Comparison of ENCODE assay signal across 15 cellular contexts in genomic region chr3:150743508-150743907, GRCh38. TPM values are rescaled to one million over a fixed set of nuclear protein-coding genes. Genes with fewer than 3 reads are reported as not detected.
DNase-seq lines count a peak whose midpoint lies in the region; ATAC-seq, FAIRE-seq and TF ChIP-seq lines count a peak whose summit lies in the region.
"Had no signal": no experiment of that assay in that cellular context is flagged by ENCODE, and none has a peak within 500 bp of the region (broad histone marks: within the 10 kb centered on the region; RNA-seq: fewer than 3 reads in every experiment).

No MANE protein-coding gene starts in this region.

- peaks cover 16% of the 10 kb centered on the region for H3K4me1 ChIP-seq in parathyroid adenoma

- no peak for FAIRE-seq in bronchial epithelial cell (lab: Jason Lieb, UNC)
- FAIRE-seq: G401.6, small intestine had no signal

- H3K4me2 ChIP-seq in parathyroid adenoma (ENCODE audit: low read length), result no peak overlapping the region

- H3K4me3 Mint-ChIP-seq in WTC11, result no peak overlapping the region

- TF ChIP-seq CTCF in bronchial epithelial cell (IDR thresholded peaks at IDR 0.05; ENCODE audit: insufficient read depth, low read length, severe bottlenecking), result no peak
- no peak for TF ChIP-seq CTCF in parathyroid adenoma (IDR thresholded peaks at IDR 0.05)
- TF ChIP-seq CTCF in WTC11 (IDR thresholded peaks at IDR 0.05), result no peak

- no peak overlapping the region for H2AFZ ChIP-seq in parathyroid adenoma

- peak overlapping the region; percentile 27 for H3K27ac ChIP-seq in parathyroid adenoma

- no peak overlapping the region for H3K9ac ChIP-seq in parathyroid adenoma

- H3K36me3 ChIP-seq in bronchial epithelial cell (ENCODE audit: control insufficient read depth, insufficient read depth, low read length) (peaks cover 12% of the 10 kb centered on the region), parathyroid adenoma (ENCODE audit: control insufficient read depth, insufficient read depth, low read length) (no peaks in the 10 kb centered on the region)

- peaks cover 6% of the 10 kb centered on the region; the same call in 1 of the 2 replicates for H3K36me3 Mint-ChIP-seq in WTC11

- ATAC-seq in GM19455 (IDR thresholded peaks at IDR 0.05; ENCODE audit: unreplicated experiment), result no peak
- no peak for ATAC-seq in WTC11
- ATAC-seq in GM21390 (IDR thresholded peaks at IDR 0.05; ENCODE audit: unreplicated experiment), result no peak
- ATAC-seq: heart left ventricle had no signal

- no peak overlapping the region for H3K4me3 ChIP-seq in bronchial epithelial cell (ENCODE audit: low read depth, low read length)
- H3K4me3 ChIP-seq in parathyroid adenoma (ENCODE audit: low read depth, low read length), result no peak overlapping the region
- H3K4me3 ChIP-seq: heart left ventricle had no signal

- peaks cover under 1% of the 10 kb centered on the region for H3K4me1 Mint-ChIP-seq in WTC11

- no peaks in the 10 kb centered on the region for H3K27me3 Mint-ChIP-seq in WTC11 (ENCODE audit: low read depth)

- H3K27me3 ChIP-seq in bronchial epithelial cell (ENCODE audit: control insufficient read depth, insufficient read depth, low read length), result no peaks in the 10 kb centered on the region
- H3K27me3 ChIP-seq in parathyroid adenoma (ENCODE audit: control insufficient read depth, insufficient read depth, low read length), result no peaks in the 10 kb centered on the region
- H3K27me3 ChIP-seq: heart left ventricle had no signal

- no peaks in the 10 kb centered on the region for H3K9me3 ChIP-seq in parathyroid adenoma (ENCODE audit: control insufficient read depth, low read length)
- H3K9me3 ChIP-seq: heart left ventricle had no signal

- in situ Hi-C loops in Caki2 (cut with HindIII; ENCODE audit: low pct_unique_long_range_greater_than_20kb, low sequenced_read_pairs), result no loop called here

- DNase-seq in Caki2 (ENCODE audit: low read depth), result peak; percentile 29
- DNase-seq in M059J (ENCODE audit: low read depth), result peak; percentile 76
- peak; percentile 98 for DNase-seq in bronchial epithelial cell (ENCODE audit: low read depth)
- no peak for DNase-seq in WTC11 (ENCODE audit: low spot score)
- no peak for DNase-seq in occipital lobe (lab: John Stamatoyannopoulos, UW)
- DNase-seq: heart left ventricle; KBM-7; midbrain; small intestine; stimulated activated CD8-positive, alpha-beta memory T cell treated with anti-CD3 and anti-CD28 coated beads, Interleukin-4, amount 100 ng/mL, for 48 hours had no signal

- no peaks in the 10 kb centered on the region for H3K9me3 Mint-ChIP-seq in WTC11

- H3K79me2 ChIP-seq in parathyroid adenoma, result peaks cover 23% of the 10 kb centered on the region

- no peak overlapping the region for H3K27ac Mint-ChIP-seq in WTC11

- POLR2A ChIA-PET in WTC11 (lab: Charles Lee), result no interaction called here

- CTCF ChIA-PET in WTC11 (lab: Charles Lee), result no interaction called here

TF ChIP-seq in WTC11, 78 proteins besides CTCF, POLR2A, EP300 and RAD21:
- TF ChIP-seq ZBTB21 (CRISPR knock-in tag; IDR thresholded peaks at IDR 0.05; ENCODE audit: borderline replicate concordance) (no peak), RORB (CRISPR knock-in tag; IDR thresholded peaks at IDR 0.05) (no peak), PRRX2 (CRISPR knock-in tag; IDR thresholded peaks at IDR 0.05) (no peak), TEAD1 (CRISPR knock-in tag; IDR thresholded peaks at IDR 0.05) (no peak), GABPB1 (CRISPR knock-in tag; IDR thresholded peaks at IDR 0.05) (no peak), NR2C2 (CRISPR knock-in tag; IDR thresholded peaks at IDR 0.05) (no peak), PREB (CRISPR knock-in tag; IDR thresholded peaks at IDR 0.05; ENCODE audit: borderline replicate concordance) (no peak), TEAD4 (CRISPR knock-in tag; IDR thresholded peaks at IDR 0.05) (no peak), KAT7 (CRISPR knock-in tag; IDR thresholded peaks at IDR 0.05; ENCODE audit: borderline replicate concordance) (no peak), ETV6 (CRISPR knock-in tag; IDR thresholded peaks at IDR 0.05) (no peak), GTF2I (CRISPR knock-in tag; conservative IDR thresholded peaks at IDR 0.05) (no peak), STAT6 (CRISPR knock-in tag; conservative IDR thresholded peaks at IDR 0.05; ENCODE audit: low read depth) (no peak)
- TF ChIP-seq, protein P1, sequence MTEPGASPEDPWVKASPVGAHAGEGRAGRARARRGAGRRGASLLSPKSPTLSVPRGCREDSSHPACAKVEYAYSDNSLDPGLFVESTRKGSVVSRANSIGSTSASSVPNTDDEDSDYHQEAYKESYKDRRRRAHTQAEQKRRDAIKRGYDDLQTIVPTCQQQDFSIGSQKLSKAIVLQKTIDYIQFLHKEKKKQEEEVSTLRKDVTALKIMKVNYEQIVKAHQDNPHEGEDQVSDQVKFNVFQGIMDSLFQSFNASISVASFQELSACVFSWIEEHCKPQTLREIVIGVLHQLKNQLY (CRISPR knock-in tag; IDR thresholded peaks at IDR 0.05), result no peak
- TF ChIP-seq, protein P2, sequence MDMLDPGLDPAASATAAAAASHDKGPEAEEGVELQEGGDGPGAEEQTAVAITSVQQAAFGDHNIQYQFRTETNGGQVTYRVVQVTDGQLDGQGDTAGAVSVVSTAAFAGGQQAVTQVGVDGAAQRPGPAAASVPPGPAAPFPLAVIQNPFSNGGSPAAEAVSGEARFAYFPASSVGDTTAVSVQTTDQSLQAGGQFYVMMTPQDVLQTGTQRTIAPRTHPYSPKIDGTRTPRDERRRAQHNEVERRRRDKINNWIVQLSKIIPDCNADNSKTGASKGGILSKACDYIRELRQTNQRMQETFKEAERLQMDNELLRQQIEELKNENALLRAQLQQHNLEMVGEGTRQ (CRISPR knock-in tag; IDR thresholded peaks at IDR 0.05), result no peak

RNA-seq across cellular contexts. Expression of gene SIAH2, which starts 19.5 kb away (rescaled TPM):
- total RNA-seq in Caki2 (2014; rRNA removed; shearing (Covaris generic); ENCODE audit: low replicate concordance), result 20.3 and 65.8 TPM in 2 replicates
- 36.5 and 58.7 TPM in 2 replicates for total RNA-seq in M059J (2014; rRNA removed; shearing (Covaris generic))
- total RNA-seq in bronchial epithelial cell, result 30.3 and 36.1 TPM in 2 replicates
- total RNA-seq in WTC11 (2021), result 15.8 to 17.1 TPM (median 15.9 TPM) in 3 replicates
- 29.3 TPM for total RNA-seq in occipital lobe

RNA-seq across cellular contexts. Expression of gene ERICH6, which starts 39.8 kb away (rescaled TPM):
- total RNA-seq in Caki2 (2014; rRNA removed; shearing (Covaris generic); ENCODE audit: low replicate concordance), result not detected in 2 replicates
- 0.07 TPM in 1 of 2 replicates, not detected in the other for total RNA-seq in M059J (2014; rRNA removed; shearing (Covaris generic))
- total RNA-seq in bronchial epithelial cell (under 0.01 TPM in 1 of 2 replicates, not detected in the other), WTC11 (2021) (0.26 to 0.30 TPM in 2 of 3 replicates, not detected in the other), occipital lobe (not detected)
- total RNA-seq: T-helper 1 cell treated with Interleukin-12 subunit alpha and Interleukin-12 subunit beta and Interleukin-4 antibody, amounts not matched to agents 30 ng/mL and 1 ng/mL, for 36 hours had no signal

Comparison
In these comparisons a context has a peak if more than half of its experiments do, and no peak if none do; other contexts are left out.
1. DNase-seq: peak in Caki2 (single experiment), M059J (single experiment) and bronchial epithelial cell (single experiment); none in WTC11 (single experiment) and occipital lobe (single experiment).